In the genomic region with DNA sequence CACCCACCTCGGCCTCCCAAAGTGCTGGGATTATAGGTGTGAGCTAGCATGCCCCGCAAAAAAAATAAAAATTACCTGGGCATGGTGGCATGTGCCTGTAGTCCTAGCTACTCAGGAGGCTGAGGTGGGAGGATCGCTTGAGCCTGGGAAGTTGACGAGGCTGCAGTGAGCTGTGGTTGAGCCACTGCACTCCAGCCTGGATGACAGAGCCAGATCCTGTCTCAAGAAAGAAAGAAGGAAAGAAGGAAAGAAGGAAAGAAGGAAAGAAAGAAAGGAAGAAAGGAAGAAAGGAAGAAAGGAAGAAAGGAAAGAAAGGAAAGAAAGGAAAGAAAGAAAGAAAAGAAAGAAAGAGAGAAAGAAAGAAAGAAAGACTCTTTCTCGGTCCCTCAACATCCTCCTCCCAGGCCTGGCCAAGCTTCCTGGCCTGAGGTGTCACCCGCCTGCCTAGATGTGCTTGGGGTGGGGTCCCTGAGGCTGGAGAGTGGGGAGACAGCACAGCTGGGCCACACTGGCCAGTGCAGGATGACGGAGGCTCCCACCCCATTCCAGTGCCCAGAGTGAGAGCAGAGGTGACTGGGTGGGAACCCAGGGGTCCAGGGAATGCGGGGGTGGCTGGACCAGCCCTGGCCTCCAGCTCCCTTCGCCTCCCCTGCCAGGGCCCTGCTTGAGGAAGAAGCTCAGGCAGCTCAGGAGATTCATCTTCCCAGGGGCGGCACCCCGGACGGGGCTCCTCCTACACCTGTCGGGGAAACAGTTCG, we compare ENCODE assay signal across 1 cellular context.
TF ChIP-seq lines count a peak whose summit lies in the region.

No MANE protein-coding gene starts in this region.

TF ChIP-seq in K562, 482 proteins besides CTCF, POLR2A, EP300 and RAD21:
- TF ChIP-seq ZNF512 (tag; IDR thresholded peaks at IDR 0.05): peak; percentile 91
- 0 out of 4 replicates have a peak, but pooled peaks of 1 of the 2 experiments have one; percentile 26 for TF ChIP-seq HDAC1 (IDR thresholded peaks at IDR 0.05)
- 0 out of 4 replicates have a peak, but pooled peaks of 1 of the 2 experiments have one; percentile 54 for TF ChIP-seq CSDE1 (IDR thresholded peaks at IDR 0.05)
- peak; percentile 17; the same call in 1 of the 2 replicates for TF ChIP-seq EGR1 (conservative IDR thresholded peaks at IDR 0.05)
- TF ChIP-seq GABPB1 (CRISPR knock-in tag; IDR thresholded peaks at IDR 0.05): no peak
- TF ChIP-seq MTA1 (IDR thresholded peaks at IDR 0.05; ENCODE audit: borderline replicate concordance): 0 out of 2 replicates have a peak, but pooled peaks have one; percentile 28
- no peak for TF ChIP-seq TAF7 (tag; IDR thresholded peaks at IDR 0.05)
TF ChIP-seq in K562: peak in this region for 5.
